ENCODE assay signal across 15 cellular contexts in genomic region chr2:166653185-166653813, GRCh38.
DNase-seq lines count a peak whose midpoint lies in the region; ATAC-seq and TF ChIP-seq lines count a peak whose summit lies in the region.
"Had no signal": no experiment of that assay in that cellular context is flagged by ENCODE, and none has a peak within 500 bp of the region (broad histone marks: within the 10 kb centered on the region; RNA-seq: fewer than 3 reads in every experiment).

No MANE protein-coding gene starts in this region.

- ATAC-seq in HG03565 (IDR thresholded peaks at IDR 0.05; ENCODE audit: unreplicated experiment) = no peak
- ATAC-seq: HCT116, heart right ventricle, left colon had no signal

- no peak for TF ChIP-seq POLR2A in tibial nerve (IDR thresholded peaks at IDR 0.05)

- DNase-seq in Caki2 (ENCODE audit: low read depth) (peak; percentile 56), NCI-H1105 treated with DMSO at 0.1 percent for 48 hours (lab: John Stamatoyannopoulos, UW) (peak; percentile 85), OCI-M1 (lab: John Stamatoyannopoulos, UW) (peak; percentile 76), cardiac fibroblast (ENCODE audit: low read depth in 2 of 2) (peak; percentile 40 to 78), tibial nerve (ENCODE audit: low spot score in 2 of 2) (no peak), retina (no peak), HUDEP-2 (lab: John Stamatoyannopoulos, UW; ENCODE audit: unreplicated experiment in 76 of 76) (no peak)
- DNase-seq: activated effector memory CD4-positive, alpha-beta T cell treated with anti-CD3 and anti-CD28 coated beads, Interleukin-2, amount 50 U/mL, for 16 hours; heart right ventricle; left colon; NK-92 treated with Interleukin-12 subunit alpha and Interleukin-12 subunit beta, amount 100 ng/mL, for 24 hours; SJCRH30; thyroid gland had no signal

- TF ChIP-seq EP300 in tibial nerve (IDR thresholded peaks at IDR 0.05) = no peak

- WGBS in tibial nerve, 2 donors = 59 to 61% methylated on average over 4 of the region's 4 CpGs

- H3K4me3 ChIP-seq in cardiac fibroblast (replicated peaks in 1 of 2; ENCODE audit: low read depth in 2 of 2, low read length in 2 of 2) (no peak overlapping the region), tibial nerve (no peak overlapping the region)
- H3K4me3 ChIP-seq: heart right ventricle, SJCRH30, thyroid gland had no signal

- H3K36me3 ChIP-seq in tibial nerve = no peaks in the 10 kb centered on the region
- H3K36me3 ChIP-seq: heart right ventricle, SJCRH30, thyroid gland had no signal

- TF ChIP-seq CTCF in cardiac fibroblast (IDR thresholded peaks at IDR 0.05; ENCODE audit: low read depth, low read length) (no peak), tibial nerve (IDR thresholded peaks at IDR 0.05) (no peak)

- H3K27me3 ChIP-seq in tibial nerve = no peaks in the 10 kb centered on the region
- H3K27me3 ChIP-seq: heart right ventricle, SJCRH30, thyroid gland had no signal

- H3K27ac ChIP-seq in tibial nerve = no peak overlapping the region
- H3K27ac ChIP-seq: heart right ventricle, SJCRH30, thyroid gland had no signal

- H3K4me1 ChIP-seq in tibial nerve = peaks cover 0 to 7% (median 0%) of the 10 kb centered on the region in 4 donors
- H3K4me1 ChIP-seq: thyroid gland had no signal

- H3K9me3 ChIP-seq in tibial nerve = no peaks in the 10 kb centered on the region
- H3K9me3 ChIP-seq: heart right ventricle, thyroid gland had no signal

- in situ Hi-C loops in Caki2 (cut with HindIII; ENCODE audit: low pct_unique_long_range_greater_than_20kb, low sequenced_read_pairs) = no loop called here

Comparison
In these comparisons a context has a peak if more than half of its experiments do, and no peak if none do; other contexts are left out.
1. DNase-seq: peak in Caki2 (single experiment), NCI-H1105 treated with DMSO at 0.1 percent for 48 hours (single experiment), OCI-M1 (single experiment) and cardiac fibroblast (2 of 2); none in tibial nerve (0 of 2), retina (single experiment) and HUDEP-2 (0 of 76).